In the genomic region with DNA sequence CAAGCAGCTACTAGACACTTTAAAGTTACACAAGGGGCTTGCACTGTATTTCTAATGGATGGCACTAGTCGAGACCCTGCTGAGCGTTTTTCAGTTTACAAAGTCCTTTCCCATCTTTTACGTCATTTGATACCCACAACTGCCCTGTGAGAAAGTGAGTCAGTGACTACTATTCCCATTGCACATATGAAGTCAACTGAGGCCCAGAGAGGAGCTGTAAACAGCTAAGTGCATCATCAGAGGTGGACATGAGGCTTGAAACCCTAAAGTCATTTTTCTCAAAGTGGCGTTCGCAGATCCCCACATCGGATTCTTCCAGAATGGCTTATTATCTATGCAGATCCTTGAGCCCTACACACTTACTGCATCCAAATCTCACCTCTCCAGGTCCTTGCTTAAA, we compare ENCODE assay signal across 30 cellular contexts. TPM values are rescaled to one million over a fixed set of nuclear protein-coding genes. Genes with fewer than 3 reads are reported as not detected.
"Had no signal": no experiment of that assay in that cellular context is flagged by ENCODE, and none has a peak within 500 bp of the region (broad histone marks: within the 10 kb centered on the region; RNA-seq: fewer than 3 reads in every experiment).

No MANE protein-coding gene starts in this region.

- H3K4me3 Mint-ChIP-seq: stimulated activated effector memory CD8-positive, alpha-beta T cell treated with anti-CD3 and anti-CD28 coated beads, Interleukin-12 subunit alpha, Interleukin-12 subunit beta, amount 100 ng/mL, for 72 hours; stimulated activated memory B cell treated with anti-CD40 and anti-IgM and Interleukin-4, amounts not matched to agents 10 μg/mL and 1 μg/mL and 100 μg/mL, for 72 hours; stimulated activated naive B cell treated with anti-CD40 and anti-IgM and Interleukin-4, amounts not matched to agents 10 μg/mL and 1 μg/mL and 100 μg/mL, for 72 hours; stimulated activated naive CD8-positive, alpha-beta T cell treated with anti-CD3 and anti-CD28 coated beads, Interleukin-15, amount 100 ng/mL, for 72 hours; stimulated activated naive CD8-positive, alpha-beta T cell treated with anti-CD3 and anti-CD28 coated beads, Interleukin-15, Interleukin-2, amounts not matched to agents 100 ng/mL and 50 ng/mL, for 24 hours; type B pancreatic cell had no signal

- ATAC-seq: stimulated activated effector memory CD8-positive, alpha-beta T cell treated with anti-CD3 and anti-CD28 coated beads, Interleukin-12 subunit alpha, Interleukin-12 subunit beta, amount 100 ng/mL, for 72 hours; stimulated activated memory B cell treated with anti-CD40 and anti-IgM and Interleukin-4, amounts not matched to agents 10 μg/mL and 1 μg/mL and 100 μg/mL, for 72 hours; stimulated activated naive B cell treated with anti-CD40 and anti-IgM and Interleukin-4, amounts not matched to agents 10 μg/mL and 1 μg/mL and 100 μg/mL, for 72 hours; stimulated activated naive CD8-positive, alpha-beta T cell treated with anti-CD3 and anti-CD28 coated beads, Interleukin-15, amount 100 ng/mL, for 72 hours; stimulated activated naive CD8-positive, alpha-beta T cell treated with anti-CD3 and anti-CD28 coated beads, Interleukin-15, Interleukin-2, amounts not matched to agents 100 U/mL and 50 U/mL, for 24 hours; upper lobe of right lung had no signal

- DNase-seq: stimulated activated CD4-positive, alpha-beta T cell treated with anti-CD3 and anti-CD28 coated beads, Interleukin-2, amount 100 ng/mL, for 48 hours; stimulated activated CD4-positive, alpha-beta T cell treated with anti-CD3 and anti-CD28 coated beads, Interleukin-4, amount 100 ng/mL, for 1 hour; stimulated activated CD4-positive, alpha-beta T cell treated with anti-CD3 and anti-CD28 coated beads, Interleukin-4, amount 100 ng/mL, for 24 hours; stimulated activated CD4-positive, alpha-beta T cell treated with anti-CD3 and anti-CD28 coated beads, Interleukin-4, amount 100 ng/mL, for 4 hours; stimulated activated CD8-positive, alpha-beta memory T cell treated with anti-CD3 and anti-CD28 coated beads, Interleukin-4, amount 100 ng/mL, for 48 hours; stimulated activated naive B cell treated with anti-CD40 and anti-IgM and Interleukin-4, amounts not matched to agents 10 μg/mL and 1 μg/mL and 100 μg/mL, for 72 hours; stimulated activated naive CD4-positive, alpha-beta T cell; stimulated activated naive CD4-positive, alpha-beta T cell treated with Interleukin-2 at 50 U/mL for 16 hours; stimulated activated naive CD8-positive, alpha-beta T cell treated with anti-CD3 and anti-CD28 coated beads, Interleukin-15, amount 100 ng/mL, for 72 hours; stimulated activated naive CD8-positive, alpha-beta T cell treated with anti-CD3 and anti-CD28 coated beads, Interleukin-15, Interleukin-2, amounts not matched to agents 100 U/mL and 50 U/mL, for 24 hours; stomach; substantia nigra; testis; thyroid gland; tibial artery; transverse colon; trophoblast cell; upper lobe of left lung; upper lobe of right lung; uterus had no signal

- H3K36me3 Mint-ChIP-seq: stimulated activated effector memory CD8-positive, alpha-beta T cell treated with anti-CD3 and anti-CD28 coated beads, Interleukin-12 subunit alpha, Interleukin-12 subunit beta, amount 100 ng/mL, for 72 hours; stimulated activated memory B cell treated with anti-CD40 and anti-IgM and Interleukin-4, amounts not matched to agents 10 μg/mL and 1 μg/mL and 100 μg/mL, for 72 hours; stimulated activated naive B cell treated with anti-CD40 and anti-IgM and Interleukin-4, amounts not matched to agents 10 μg/mL and 1 μg/mL and 100 μg/mL, for 72 hours; type B pancreatic cell had no signal

- H3K4me3 ChIP-seq: stomach, suprapubic skin, testis, thoracic aorta, thyroid gland, tibial artery, tibial nerve, transverse colon, upper lobe of left lung, upper lobe of right lung, uterus, vagina had no signal

- H3K9me3 ChIP-seq: suprapubic skin, testis, thoracic aorta, thyroid gland, transverse colon, upper lobe of left lung, upper lobe of right lung, uterus, vagina had no signal

- H3K27ac ChIP-seq: stomach, suprapubic skin, testis, thoracic aorta, thyroid gland, tibial artery, tibial nerve, uterus, vagina had no signal

- H3K36me3 ChIP-seq: stomach, suprapubic skin, thoracic aorta, thyroid gland, tibial artery, tibial nerve, transverse colon, upper lobe of left lung, upper lobe of right lung, uterus, vagina had no signal

- H3K4me1 ChIP-seq: suprapubic skin, thyroid gland, tibial artery, tibial nerve, upper lobe of right lung, uterus, vagina had no signal

- H3K4me1 Mint-ChIP-seq: stimulated activated effector memory CD8-positive, alpha-beta T cell treated with anti-CD3 and anti-CD28 coated beads, Interleukin-12 subunit alpha, Interleukin-12 subunit beta, amount 100 ng/mL, for 72 hours; stimulated activated memory B cell treated with anti-CD40 and anti-IgM and Interleukin-4, amounts not matched to agents 10 μg/mL and 1 μg/mL and 100 μg/mL, for 72 hours; stimulated activated naive CD8-positive, alpha-beta T cell treated with anti-CD3 and anti-CD28 coated beads, Interleukin-15, amount 100 ng/mL, for 72 hours had no signal

- FAIRE-seq: urothelium cell line had no signal

- H3K27me3 ChIP-seq: stomach, suprapubic skin, testis, thyroid gland, tibial artery, tibial nerve, transverse colon, upper lobe of left lung, upper lobe of right lung, uterus, vagina had no signal

- H3K27ac Mint-ChIP-seq: stimulated activated effector memory CD8-positive, alpha-beta T cell treated with anti-CD3 and anti-CD28 coated beads, Interleukin-12 subunit alpha, Interleukin-12 subunit beta, amount 100 ng/mL, for 72 hours; stimulated activated memory B cell treated with anti-CD40 and anti-IgM and Interleukin-4, amounts not matched to agents 10 μg/mL and 1 μg/mL and 100 μg/mL, for 72 hours; stimulated activated naive B cell treated with anti-CD40 and anti-IgM and Interleukin-4, amounts not matched to agents 10 μg/mL and 1 μg/mL and 100 μg/mL, for 72 hours; stimulated activated naive CD8-positive, alpha-beta T cell treated with anti-CD3 and anti-CD28 coated beads, Interleukin-15, amount 100 ng/mL, for 72 hours; stimulated activated naive CD8-positive, alpha-beta T cell treated with anti-CD3 and anti-CD28 coated beads, Interleukin-15, Interleukin-2, amounts not matched to agents 100 ng/mL and 50 ng/mL, for 24 hours; type B pancreatic cell had no signal

- H3K9me3 Mint-ChIP-seq: stimulated activated effector memory CD8-positive, alpha-beta T cell treated with anti-CD3 and anti-CD28 coated beads, Interleukin-12 subunit alpha, Interleukin-12 subunit beta, amount 100 ng/mL, for 72 hours; stimulated activated naive B cell treated with anti-CD40 and anti-IgM and Interleukin-4, amounts not matched to agents 10 μg/mL and 1 μg/mL and 100 μg/mL, for 72 hours; stimulated activated naive CD8-positive, alpha-beta T cell treated with anti-CD3 and anti-CD28 coated beads, Interleukin-15, Interleukin-2, amounts not matched to agents 100 ng/mL and 50 ng/mL, for 24 hours; type B pancreatic cell had no signal

RNA-seq across cellular contexts. Expression of a gene that starts 50.6 kb away (rescaled TPM):
- total RNA-seq: temporal lobe, thoracic aorta, tibial nerve, upper lobe of right lung, vagina had no signal
